ENCODE assay signal across 8 cellular contexts in genomic region chr22:23069502-23070357, GRCh38. TPM values are rescaled to one million over a fixed set of nuclear protein-coding genes. Genes with fewer than 3 reads are reported as not detected.
A peak's percentile ranks its signal among the peaks of the same experiment; 100 is the strongest.
DNase-seq lines count a peak whose midpoint lies in the region; ATAC-seq and TF ChIP-seq lines count a peak whose summit lies in the region.

No MANE protein-coding gene starts in this region.

- peaks cover 9% of the 10 kb centered on the region for H3K27me3 ChIP-seq in iPS DF 6.9 (ENCODE audit: control insufficient read depth, insufficient read depth, low read length)

- H3K36me3 ChIP-seq in iPS DF 6.9 (ENCODE audit: control insufficient read depth, insufficient read depth, low read length) = no peaks in the 10 kb centered on the region

- intact Hi-C loops in sciatic nerve (cut with DNase I) = no loop called here

- peak overlapping the region; percentile 68; the same call in 1 of the 2 replicates for H3K4me3 ChIP-seq in iPS DF 6.9 (ENCODE audit: low read length)

- no peak overlapping the region for H3K27ac ChIP-seq in iPS DF 6.9 (ENCODE audit: low read length)

- peak; percentile 91 for DNase-seq in G401 (ENCODE audit: low spot score)
- DNase-seq in NCI-H2029 (lab: John Stamatoyannopoulos, UW) = peak; percentile 79
- peak; percentile 85 for DNase-seq in UCSD-AML1 (lab: John Stamatoyannopoulos, UW; ENCODE audit: unreplicated experiment)
- DNase-seq in iPS DF 6.9 (ENCODE audit: low read depth, low spot score) = peak; percentile 41
- DNase-seq in sciatic nerve (ENCODE audit: low spot score) = peak; percentile 96

- in situ Hi-C loops in G401 (cut with HindIII; ENCODE audit: low sequenced_read_pairs) = no loop called here

- H3K4me3 Mint-ChIP-seq in brain = peak overlapping the region; percentile 87 to 97 (median 94)

- peaks cover 15% of the 10 kb centered on the region for H3K36me3 Mint-ChIP-seq in brain

- ATAC-seq in HG02763 (IDR thresholded peaks at IDR 0.05; ENCODE audit: unreplicated experiment) (peak; percentile 87), sciatic nerve (peak; percentile 97), GM18519 (IDR thresholded peaks at IDR 0.05; ENCODE audit: low FRiP score, unreplicated experiment) (no peak)

- H3K9me3 ChIP-seq in iPS DF 6.9 (ENCODE audit: control insufficient read depth, insufficient read depth, low read length) = no peaks in the 10 kb centered on the region

- peaks cover 3% of the 10 kb centered on the region; the same call in 1 of the 2 replicates for H3K4me1 ChIP-seq in iPS DF 6.9 (ENCODE audit: control insufficient read depth, insufficient read depth, low read length)

- WGBS in iPS DF 6.9 (ENCODE audit: insufficient coverage, insufficient read length) = no CpG with 5 or more reads among the region's 74 CpGs

- peaks cover 4% of the 10 kb centered on the region for H3K27me3 Mint-ChIP-seq in brain

- H3K9me3 Mint-ChIP-seq in brain = no peaks in the 10 kb centered on the region

- peak overlapping the region; percentile 48 to 98 (median 97) for H3K27ac Mint-ChIP-seq in brain

- peaks cover 49% of the 10 kb centered on the region for H3K4me1 Mint-ChIP-seq in brain

- TF ChIP-seq CTCF in brain (conservative IDR thresholded peaks at IDR 0.05) = no peak

RNA-seq across cellular contexts. Expression of gene GNAZ, which starts 0.6 kb away (rescaled TPM):
- total RNA-seq in G401 (2014; rRNA removed; shearing (Covaris generic)) = 13.0 and 17.2 TPM in 2 replicates
- polyA plus RNA-seq in brain (ENCODE audit: insufficient read depth, low read depth, low replicate concordance) = 48.7 TPM
- total RNA-seq in sciatic nerve = 22.8 TPM

Comparison
In these comparisons a context has a peak if more than half of its experiments do, and no peak if none do; other contexts are left out.
1. DNase-seq: peak in every context shown above with its lines; median percentile 96 in sciatic nerve; 91 in G401; 85 in UCSD-AML1; 79 in NCI-H2029; 41 in iPS DF 6.9.